In genomic region chr19:41872775-41873647, GRCh38 we compare ENCODE assay signal across 7 cellular contexts. TPM values are rescaled to one million over a fixed set of nuclear protein-coding genes. Genes with fewer than 3 reads are reported as not detected.
DNase-seq lines count a peak whose midpoint lies in the region; ATAC-seq and TF ChIP-seq lines count a peak whose summit lies in the region.

No MANE protein-coding gene starts in this region.

- H3K27me3 ChIP-seq in body of pancreas: no peaks in the 10 kb centered on the region

- peak in 1 of 3 donors; percentile 19 for TF ChIP-seq POLR2A in body of pancreas (IDR thresholded peaks at IDR 0.05)

- 34 to 40% methylated on average over 18 of the region's 18 CpGs for WGBS in body of pancreas, 2 donors

- peak overlapping the region in 1 of 4 donors; percentile 8 for H3K27ac ChIP-seq in body of pancreas

- no peaks in the 10 kb centered on the region for H3K9me3 ChIP-seq in body of pancreas

- DNase-seq in NCI-H146 treated with DMSO at 0.1 percent for 48 hours (lab: John Stamatoyannopoulos, UW; ENCODE audit: unreplicated experiment): peak; percentile 56
- peak; percentile 64 for DNase-seq in T-helper 9 cell
- DNase-seq in body of pancreas: peak; percentile 83 to 87 (median 86)
- peak; percentile 70 for DNase-seq in iris pigment epithelial cell (ENCODE audit: low read depth)
- peak in 2 of 3 experiments; percentile 43 to 69 for DNase-seq in stimulated activated CD4-positive, alpha-beta T cell treated with anti-CD3 and anti-CD28 coated beads, TNF-alpha, amount 100 ng/mL, for 24 hours (ENCODE audit: low read depth in 3 of 3)

- ATAC-seq in body of pancreas: peak; percentile 92
- no peak for ATAC-seq in GM18498 (IDR thresholded peaks at IDR 0.05; ENCODE audit: unreplicated experiment)

- peaks cover 12% of the 10 kb centered on the region for H3K4me1 ChIP-seq in body of pancreas

- peaks cover 12 to 15% of the 10 kb centered on the region in 2 donors for H3K36me3 ChIP-seq in body of pancreas (replicated peaks in 1 of 2; ENCODE audit: insufficient read depth in 1 of 2, low read depth in 2 of 2)

- no peak overlapping the region for H3K4me3 ChIP-seq in body of pancreas

- TF ChIP-seq CTCF in GM12874 (IDR thresholded peaks at IDR 0.05; ENCODE audit: insufficient read depth, low read depth, low read length): peak; percentile 82
- TF ChIP-seq CTCF in body of pancreas (IDR thresholded peaks at IDR 0.05): peak; percentile 52 to 85 (median 77)

- intact Hi-C loops in body of pancreas (cut with DNase I): loop anchor here (5.0 kb wide), 1 partner anchor 74 kb away; no protein-coding TSS in a partner anchor

RNA-seq across cellular contexts. Expression of gene CD79A, which starts 4.1 kb away (rescaled TPM):
- total RNA-seq in body of pancreas: not detected

RNA-seq across cellular contexts. Expression of gene ARHGEF1, which starts 10.0 kb away (rescaled TPM):
- total RNA-seq in body of pancreas: 100 to 1,000 TPM in 1 of 2 donors, 10 to 100 TPM in 1; 43.8 to 104 TPM

RNA-seq across cellular contexts. Expression of gene RPS19, which starts 13.0 kb away (rescaled TPM):
- total RNA-seq in body of pancreas: 100 to 1,000 TPM; 454 to 832 TPM

RNA-seq across cellular contexts. Expression of gene DMRTC2, which starts 28.2 kb away (rescaled TPM):
- not detected for total RNA-seq in body of pancreas

RNA-seq across cellular contexts. Expression of gene LYPD4, which starts 28.5 kb away (rescaled TPM):
- total RNA-seq in body of pancreas: not detected
